8 cellular contexts compared by ENCODE assay signal in the genomic region with DNA sequence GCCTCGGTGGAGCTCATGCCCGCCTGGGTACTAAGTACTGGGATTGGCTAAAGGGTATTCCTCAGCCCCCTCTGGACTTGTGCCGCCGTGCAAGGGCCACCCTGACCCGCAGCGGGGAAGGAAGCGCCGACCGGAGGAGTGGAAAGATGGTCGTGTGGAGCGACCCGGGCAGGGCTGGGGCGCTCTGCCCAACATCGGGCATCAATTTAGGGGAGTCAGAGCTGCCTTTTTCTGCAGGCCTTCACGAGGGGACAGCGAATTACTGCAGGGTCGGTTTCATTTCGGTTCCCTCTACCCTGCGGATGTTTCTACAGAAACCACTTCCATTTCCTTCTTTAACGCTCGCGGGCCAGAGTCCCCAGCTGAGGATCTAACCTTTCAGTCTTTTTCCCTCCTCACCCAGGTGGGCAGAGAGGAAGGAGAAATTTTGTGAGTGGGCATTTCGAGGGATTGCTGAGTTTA. TPM values are rescaled to one million over a fixed set of nuclear protein-coding genes. Genes with fewer than 3 reads are reported as not detected.
DNase-seq lines count a peak whose midpoint lies in the region; ATAC-seq lines count a peak whose summit lies in the region.

No MANE protein-coding gene starts in this region.

- DNase-seq in activated CD4-positive, alpha-beta T cell treated with anti-CD3 and anti-CD28 coated beads, Interleukin-2, amount 10 ng/mL, durations not matched to agents 24 days and 14 days = no peak
- no peak for DNase-seq in activated CD4-positive, alpha-beta T cell treated with anti-CD3 and anti-CD28 coated beads, Interleukin-2, amount 50 U/mL, for 1 hour
- no peak for DNase-seq in T-helper 2 cell treated with Interferon-gamma antibody and Interleukin-4, amounts not matched to agents 5 μg/mL and 100 μg/mL, for 36 hours (ENCODE audit: low spot score)
- DNase-seq in germinal center (ENCODE audit: low spot score) (peak; percentile 30), SK-N-DZ (ENCODE audit: low spot score) (no peak)
- no peak for DNase-seq in stimulated activated CD4-positive, alpha-beta T cell treated with anti-CD3 and anti-CD28 coated beads, Interleukin-2, amount 100 ng/mL, for 24 hours

- H3K9me3 Mint-ChIP-seq in activated CD4-positive, alpha-beta T cell treated with anti-CD3 and anti-CD28 coated beads, Interleukin-2, amount 10 ng/mL, durations not matched to agents 24 days and 14 days = no peaks in the 10 kb centered on the region
- H3K9me3 Mint-ChIP-seq in T-helper 2 cell treated with Interferon-gamma antibody and Interleukin-4, amounts not matched to agents 5 μg/mL and 100 μg/mL, for 36 hours = no peaks in the 10 kb centered on the region

- H3K27me3 ChIP-seq in rectal smooth muscle tissue (ENCODE audit: control insufficient read depth, insufficient read depth, low read length) = no peaks in the 10 kb centered on the region

- H3K9ac ChIP-seq in rectal smooth muscle tissue (ENCODE audit: low read length) = peak overlapping the region; percentile 74

- H3K4me3 Mint-ChIP-seq in activated CD4-positive, alpha-beta T cell treated with anti-CD3 and anti-CD28 coated beads, Interleukin-2, amount 10 ng/mL, durations not matched to agents 24 days and 14 days = peak overlapping the region; percentile 94
- peak overlapping the region; percentile 92 for H3K4me3 Mint-ChIP-seq in T-helper 2 cell treated with Interferon-gamma antibody and Interleukin-4, amounts not matched to agents 5 μg/mL and 100 μg/mL, for 36 hours

- H3K4me1 Mint-ChIP-seq in activated CD4-positive, alpha-beta T cell treated with anti-CD3 and anti-CD28 coated beads, Interleukin-2, amount 10 ng/mL, durations not matched to agents 24 days and 14 days = peaks cover 45% of the 10 kb centered on the region
- H3K4me1 Mint-ChIP-seq in T-helper 2 cell treated with Interferon-gamma antibody and Interleukin-4, amounts not matched to agents 5 μg/mL and 100 μg/mL, for 36 hours (ENCODE audit: low read depth) = peaks cover 46% of the 10 kb centered on the region

- intact Hi-C loops in activated CD4-positive, alpha-beta T cell treated with anti-CD3 and anti-CD28 coated beads, Interleukin-2, amount 10 ng/mL, durations not matched to agents 24 days and 14 days (cut with micrococcal nuclease) = loop anchor here (1.0 to 5.0 kb wide), 7 partner anchors 272 to 1206 kb away; a partner anchor contains a TSS

- H3K27ac ChIP-seq in rectal smooth muscle tissue (ENCODE audit: low read depth, low read length) = peak overlapping the region; percentile 100

- H3K4me3 ChIP-seq in rectal smooth muscle tissue (ENCODE audit: low read length) = peak overlapping the region; percentile 96

- no peaks in the 10 kb centered on the region for H3K36me3 ChIP-seq in rectal smooth muscle tissue (ENCODE audit: control insufficient read depth, insufficient read depth, low read length)

- peak overlapping the region; percentile 99 for H3K27ac Mint-ChIP-seq in activated CD4-positive, alpha-beta T cell treated with anti-CD3 and anti-CD28 coated beads, Interleukin-2, amount 10 ng/mL, durations not matched to agents 24 days and 14 days
- peak overlapping the region; percentile 99 for H3K27ac Mint-ChIP-seq in T-helper 2 cell treated with Interferon-gamma antibody and Interleukin-4, amounts not matched to agents 5 μg/mL and 100 μg/mL, for 36 hours

- H3K4me1 ChIP-seq in rectal smooth muscle tissue (ENCODE audit: control insufficient read depth, insufficient read depth, low read length) = peaks cover 14% of the 10 kb centered on the region

- peaks cover 25% of the 10 kb centered on the region for H3K36me3 Mint-ChIP-seq in activated CD4-positive, alpha-beta T cell treated with anti-CD3 and anti-CD28 coated beads, Interleukin-2, amount 10 ng/mL, durations not matched to agents 24 days and 14 days (ENCODE audit: low read depth)
- H3K36me3 Mint-ChIP-seq in T-helper 2 cell treated with Interferon-gamma antibody and Interleukin-4, amounts not matched to agents 5 μg/mL and 100 μg/mL, for 36 hours (ENCODE audit: low read depth) = peaks cover 32% of the 10 kb centered on the region

- ATAC-seq in HG03039 (IDR thresholded peaks at IDR 0.05; ENCODE audit: unreplicated experiment) = peak; percentile 0

- no peaks in the 10 kb centered on the region for H3K27me3 Mint-ChIP-seq in activated CD4-positive, alpha-beta T cell treated with anti-CD3 and anti-CD28 coated beads, Interleukin-2, amount 10 ng/mL, durations not matched to agents 24 days and 14 days
- H3K27me3 Mint-ChIP-seq in T-helper 2 cell treated with Interferon-gamma antibody and Interleukin-4, amounts not matched to agents 5 μg/mL and 100 μg/mL, for 36 hours (ENCODE audit: low read depth) = no peaks in the 10 kb centered on the region

RNA-seq across cellular contexts. Expression of a gene that starts 1.0 kb away (rescaled TPM):
- total RNA-seq in activated CD4-positive, alpha-beta T cell treated with anti-CD3 and anti-CD28 coated beads, Interleukin-2, amount 10 ng/mL, durations not matched to agents 24 days and 14 days = 69.2 and 77.2 TPM in 2 replicates
- 18.4 and 20.2 TPM in 2 replicates for polyA plus RNA-seq in SK-N-DZ (2014; cell fraction: cytosol; rRNA removed)
- 5.4 and 8.4 TPM in 2 replicates for polyA plus RNA-seq in SK-N-DZ (2014; cell fraction: nucleus; rRNA removed)

RNA-seq across cellular contexts. Expression of a gene that starts 5.5 kb away (rescaled TPM):
- 57.0 and 57.5 TPM in 2 replicates for total RNA-seq in activated CD4-positive, alpha-beta T cell treated with anti-CD3 and anti-CD28 coated beads, Interleukin-2, amount 10 ng/mL, durations not matched to agents 24 days and 14 days
- polyA plus RNA-seq in SK-N-DZ (2014; cell fraction: cytosol; rRNA removed) = 25.1 and 26.4 TPM in 2 replicates
- 19.5 and 21.7 TPM in 2 replicates for polyA plus RNA-seq in SK-N-DZ (2014; cell fraction: nucleus; rRNA removed)
